Comparison of ENCODE assay signal across 28 cellular contexts in the genomic region with DNA sequence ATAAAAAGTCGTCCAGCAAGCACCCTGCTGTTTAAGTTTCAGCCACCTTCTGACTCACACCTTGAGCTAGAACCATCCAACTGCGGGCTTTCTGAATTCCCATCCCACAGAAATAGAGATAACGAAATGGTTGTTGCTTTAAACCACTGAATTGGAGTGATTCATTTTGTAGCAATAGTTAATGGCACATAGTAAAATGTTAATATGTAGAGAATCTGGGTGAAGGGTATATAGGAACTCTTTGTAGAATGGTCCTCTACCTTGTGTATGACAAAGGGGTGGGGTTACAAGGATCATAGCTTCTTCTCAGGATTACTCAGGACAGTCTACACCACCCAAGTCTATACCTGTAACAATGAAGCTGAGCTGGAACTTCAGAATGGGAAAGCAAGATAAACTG. TPM values are rescaled to one million over a fixed set of nuclear protein-coding genes. Genes with fewer than 3 reads are reported as not detected.
DNase-seq lines count a peak whose midpoint lies in the region; ATAC-seq and TF ChIP-seq lines count a peak whose summit lies in the region.
"Had no signal": no experiment of that assay in that cellular context is flagged by ENCODE, and none has a peak within 500 bp of the region (broad histone marks: within the 10 kb centered on the region; RNA-seq: fewer than 3 reads in every experiment).

No MANE protein-coding gene starts in this region.

- H3K4me1 ChIP-seq in HCT116 (ENCODE audit: control insufficient read depth in 1 of 2, insufficient read depth in 2 of 2, low read length in 2 of 2) (peaks cover 4 to 23% of the 10 kb centered on the region in 2 experiments; a peak in 3 of 4 replicates), vagina (peaks cover 22% of the 10 kb centered on the region)

- peak overlapping the region; percentile 13; the same call in 1 of the 2 replicates for H3K4me2 ChIP-seq in HCT116 (ENCODE audit: low read length)
- H3K4me2 ChIP-seq: BLaER1 treated with 17β-estradiol and CSF1 and Interleukin-3, amounts not matched to agents 10 nM and 100 nM had no signal

- TF ChIP-seq RAD21 in HCT116 (IDR thresholded peaks at IDR 0.05; ENCODE audit: low read depth): no peak

- no peaks in the 10 kb centered on the region for H3K79me2 ChIP-seq in HCT116 (ENCODE audit: insufficient read depth, low read length)

- CTCF ChIA-PET in HCT116 (lab: Charles Lee): interaction anchor here (1.7 kb wide), 1 partner anchor 49 kb away, joined by 10 read pairs; no protein-coding TSS in a partner anchor

- POLR2A ChIA-PET in HCT116 (lab: Charles Lee): no interaction called here

- H3K9me3 ChIP-seq in HCT116 (ENCODE audit: control insufficient read depth in 1 of 2, insufficient read depth in 1 of 2, low read depth in 1 of 2, low read length in 2 of 2): no peaks in the 10 kb centered on the region
- H3K9me3 ChIP-seq in T-helper 17 cell (ENCODE audit: control insufficient read depth, low read length, poor library complexity, severe bottlenecking): no peaks in the 10 kb centered on the region
- H3K9me3 ChIP-seq in vagina: no peaks in the 10 kb centered on the region
- H3K9me3 ChIP-seq: BLaER1 treated with 17β-estradiol and CSF1 and Interleukin-3, amounts not matched to agents 10 nM and 100 nM; Caco-2; gastrocnemius medialis; spleen; thoracic aorta had no signal

- no peaks in the 10 kb centered on the region for H3K36me3 ChIP-seq in HCT116 (ENCODE audit: control insufficient read depth in 1 of 2, insufficient read depth in 2 of 2, low read length in 2 of 2)
- no peaks in the 10 kb centered on the region for H3K36me3 ChIP-seq in vagina
- H3K36me3 ChIP-seq: BLaER1 treated with 17β-estradiol and CSF1 and Interleukin-3, amounts not matched to agents 10 nM and 100 nM; gastrocnemius medialis; spleen; thoracic aorta had no signal

- DNase-seq in HCT116 (ENCODE audit: low read depth, low spot score) (no peak), T-helper 17 cell (no peak), epithelial cell of esophagus (ENCODE audit: low read depth) (peak; percentile 16), osteocyte (ENCODE audit: extremely low spot score, unreplicated experiment) (no peak), vagina (ENCODE audit: extremely low spot score in 2 of 2) (no peak), hepatic stellate cell (ENCODE audit: low spot score) (no peak)
- DNase-seq in stimulated activated effector memory CD8-positive, alpha-beta T cell treated with anti-CD3 and anti-CD28 coated beads, Interleukin-12 subunit alpha, Interleukin-12 subunit beta, amount 100 ng/mL, for 72 hours (ENCODE audit: low spot score in 2 of 2): no peak
- DNase-seq: activated CD4-positive, alpha-beta T cell treated with anti-CD3 and anti-CD28 coated beads, Interleukin-2, amount 10 ng/mL, durations not matched to agents 24 days and 14 days; activated effector memory CD4-positive, alpha-beta T cell treated with Interleukin-2 at 50 U/mL for 16 hours; activated naive CD8-positive, alpha-beta T cell treated with anti-CD3 and anti-CD28 coated beads for 36 hours; aorta; Caco-2; DMS79; gastrocnemius medialis; hippocampal formation; left cardiac atrium; NCI-H146; NCI-H2107; NCI-H446; NCI-H748 treated with DMSO at 0.1 percent for 48 hours; right cardiac atrium; spleen; stimulated activated CD4-positive, alpha-beta T cell treated with anti-CD3 and anti-CD28 coated beads, Interleukin-2, amount 100 ng/mL, for 24 hours; stimulated activated naive CD8-positive, alpha-beta T cell treated with anti-CD3 and anti-CD28 coated beads, Interleukin-15, amount 100 ng/mL, for 72 hours; SW 1271 had no signal

- no peak for TF ChIP-seq CTCF in HCT116 (IDR thresholded peaks at IDR 0.05 in 2 of 3, conservative IDR thresholded peaks at IDR 0.05 in 1 of 3; ENCODE audit: borderline replicate concordance in 1 of 3, insufficient read depth in 1 of 3, low read depth in 2 of 3, low read length in 2 of 3)
- no peak for TF ChIP-seq CTCF in epithelial cell of esophagus (IDR thresholded peaks at IDR 0.05; ENCODE audit: insufficient read depth, low read depth, low read length, missing control alignments)
- no peak for TF ChIP-seq CTCF in osteocyte (IDR thresholded peaks at IDR 0.05)
- no peak for TF ChIP-seq CTCF in vagina (IDR thresholded peaks at IDR 0.05)

- ATAC-seq in HCT116 (no peak), T-helper 17 cell (no peak)
- ATAC-seq in stimulated activated effector memory CD8-positive, alpha-beta T cell treated with anti-CD3 and anti-CD28 coated beads, Interleukin-12 subunit alpha, Interleukin-12 subunit beta, amount 100 ng/mL, for 72 hours: no peak
- ATAC-seq: gastrocnemius medialis; left cardiac atrium; right cardiac atrium; stimulated activated naive CD8-positive, alpha-beta T cell treated with anti-CD3 and anti-CD28 coated beads, Interleukin-15, amount 100 ng/mL, for 72 hours had no signal

- H3K27ac ChIP-seq in HCT116 (ENCODE audit: low read depth, low read length) (no peak overlapping the region), vagina (no peak overlapping the region)
- H3K27ac ChIP-seq: BLaER1 treated with 17β-estradiol and CSF1 and Interleukin-3, amounts not matched to agents 10 nM and 100 nM; gastrocnemius medialis; spleen; thoracic aorta had no signal

- H3K9ac ChIP-seq in HCT116 (ENCODE audit: low read length): no peak overlapping the region
- H3K9ac ChIP-seq: BLaER1 treated with 17β-estradiol and CSF1 and Interleukin-3, amounts not matched to agents 10 nM and 100 nM had no signal

- H3K9me3 Mint-ChIP-seq in stimulated activated effector memory CD8-positive, alpha-beta T cell treated with anti-CD3 and anti-CD28 coated beads, Interleukin-12 subunit alpha, Interleukin-12 subunit beta, amount 100 ng/mL, for 72 hours: no peaks in the 10 kb centered on the region
- no peaks in the 10 kb centered on the region for H3K9me3 Mint-ChIP-seq in osteocyte (ENCODE audit: unreplicated experiment)
- H3K9me3 Mint-ChIP-seq: activated CD4-positive, alpha-beta T cell treated with anti-CD3 and anti-CD28 coated beads, Interleukin-2, amount 10 ng/mL, durations not matched to agents 24 days and 14 days; activated naive CD8-positive, alpha-beta T cell treated with anti-CD3 and anti-CD28 coated beads for 36 hours; central memory CD8-positive, alpha-beta T cell; stimulated activated naive CD8-positive, alpha-beta T cell treated with anti-CD3 and anti-CD28 coated beads, Interleukin-15, amount 100 ng/mL, for 72 hours had no signal

- H3K36me3 Mint-ChIP-seq in T-helper 17 cell (ENCODE audit: low read depth) (peaks cover 8% of the 10 kb centered on the region), osteocyte (ENCODE audit: unreplicated experiment) (no peaks in the 10 kb centered on the region)
- peaks cover 6% of the 10 kb centered on the region for H3K36me3 Mint-ChIP-seq in stimulated activated effector memory CD8-positive, alpha-beta T cell treated with anti-CD3 and anti-CD28 coated beads, Interleukin-12 subunit alpha, Interleukin-12 subunit beta, amount 100 ng/mL, for 72 hours
- H3K36me3 Mint-ChIP-seq: activated naive CD8-positive, alpha-beta T cell treated with anti-CD3 and anti-CD28 coated beads for 36 hours had no signal

- no peak overlapping the region for H2AFZ ChIP-seq in HCT116 (ENCODE audit: low read depth, low read length, poor library complexity, severe bottlenecking)

- TF ChIP-seq POLR2A in HCT116 (IDR thresholded peaks at IDR 0.05; ENCODE audit: borderline replicate concordance, extremely low read depth, insufficient read depth, insufficient read length) (no peak), vagina (IDR thresholded peaks at IDR 0.05) (no peak)

- no peak overlapping the region for H3K4me3 Mint-ChIP-seq in T-helper 17 cell
- no peak overlapping the region for H3K4me3 Mint-ChIP-seq in stimulated activated effector memory CD8-positive, alpha-beta T cell treated with anti-CD3 and anti-CD28 coated beads, Interleukin-12 subunit alpha, Interleukin-12 subunit beta, amount 100 ng/mL, for 72 hours
- H3K4me3 Mint-ChIP-seq in osteocyte (ENCODE audit: unreplicated experiment): no peak overlapping the region
- H3K4me3 Mint-ChIP-seq: activated naive CD8-positive, alpha-beta T cell treated with anti-CD3 and anti-CD28 coated beads for 36 hours; stimulated activated naive CD8-positive, alpha-beta T cell treated with anti-CD3 and anti-CD28 coated beads, Interleukin-15, amount 100 ng/mL, for 72 hours had no signal

- intact Hi-C loops in HCT116 (cut with micrococcal nuclease): loop anchor here (2.0 to 10.0 kb wide), 3 partner anchors 61 to 314 kb away; partner anchors contain the start of gene TRIM54
- intact Hi-C loops in vagina (cut with DNase I): no loop called here

- H3K9me2 ChIP-seq in HCT116 (ENCODE audit: insufficient read depth): no peaks in the 10 kb centered on the region

- H3K27ac Mint-ChIP-seq in T-helper 17 cell (peak overlapping the region; percentile 93), osteocyte (ENCODE audit: unreplicated experiment) (no peak overlapping the region)
- peak overlapping the region; percentile 62 for H3K27ac Mint-ChIP-seq in stimulated activated effector memory CD8-positive, alpha-beta T cell treated with anti-CD3 and anti-CD28 coated beads, Interleukin-12 subunit alpha, Interleukin-12 subunit beta, amount 100 ng/mL, for 72 hours
- H3K27ac Mint-ChIP-seq: activated CD4-positive, alpha-beta T cell treated with anti-CD3 and anti-CD28 coated beads, Interleukin-2, amount 10 ng/mL, durations not matched to agents 24 days and 14 days; activated naive CD8-positive, alpha-beta T cell treated with anti-CD3 and anti-CD28 coated beads for 36 hours; stimulated activated naive CD8-positive, alpha-beta T cell treated with anti-CD3 and anti-CD28 coated beads, Interleukin-15, amount 100 ng/mL, for 72 hours had no signal

- peaks cover 5% of the 10 kb centered on the region; the same call in 1 of the 2 replicates for H3K27me3 ChIP-seq in HCT116 (ENCODE audit: insufficient read depth, low read length)
- no peaks in the 10 kb centered on the region for H3K27me3 ChIP-seq in vagina
- H3K27me3 ChIP-seq: gastrocnemius medialis had no signal

- H3K27me3 Mint-ChIP-seq in T-helper 17 cell (peaks cover 45% of the 10 kb centered on the region), osteocyte (ENCODE audit: unreplicated experiment) (peaks cover 48% of the 10 kb centered on the region)

- H3K4me1 Mint-ChIP-seq in T-helper 17 cell: peaks cover 23% of the 10 kb centered on the region
- H3K4me1 Mint-ChIP-seq in stimulated activated effector memory CD8-positive, alpha-beta T cell treated with anti-CD3 and anti-CD28 coated beads, Interleukin-12 subunit alpha, Interleukin-12 subunit beta, amount 100 ng/mL, for 72 hours: peaks cover 26% of the 10 kb centered on the region
- peaks cover 12% of the 10 kb centered on the region for H3K4me1 Mint-ChIP-seq in osteocyte (ENCODE audit: unreplicated experiment)

- no peak overlapping the region for H3K4me3 ChIP-seq in HCT116 (replicated peaks in 1 of 2; ENCODE audit: low read depth in 1 of 2, low read length in 2 of 2)
- H3K4me3 ChIP-seq in epithelial cell of esophagus (ENCODE audit: low read length): no peak overlapping the region
- H3K4me3 ChIP-seq in vagina: no peak overlapping the region
- H3K4me3 ChIP-seq: BLaER1 treated with 17β-estradiol and CSF1 and Interleukin-3, amounts not matched to agents 10 nM and 100 nM; gastrocnemius medialis; spleen; thoracic aorta had no signal

- RAD21 ChIA-PET in HCT116 (lab: Charles Lee; ENCODE audit: low non-redundant PET in 1 of 2, low total read pairs in 2 of 2, uncharacterized antibody in 2 of 2, unreplicated experiment in 2 of 2): no interaction called here

- H4K20me1 ChIP-seq in HCT116 (ENCODE audit: insufficient read depth): no peaks in the 10 kb centered on the region

- BruUV-seq in HCT116 (replicated peaks; lab: Mats Ljungman, UMichigan): no TSS peak

RNA-seq across cellular contexts. Expression of gene MAPRE3, which starts 2.4 kb away (rescaled TPM):
- total RNA-seq in HCT116 (2021; ENCODE audit: unreplicated experiment) (12.1 TPM), T-helper 17 cell (1 to 10 TPM; 5.0 to 5.8 TPM), osteocyte (9.4 and 9.5 TPM in 2 replicates), vagina (20.6 TPM)
- 21.7 and 23.8 TPM in 2 replicates for polyA plus RNA-seq in HCT116 (2012)
